8 cellular contexts compared by ENCODE assay signal in the genomic region with DNA sequence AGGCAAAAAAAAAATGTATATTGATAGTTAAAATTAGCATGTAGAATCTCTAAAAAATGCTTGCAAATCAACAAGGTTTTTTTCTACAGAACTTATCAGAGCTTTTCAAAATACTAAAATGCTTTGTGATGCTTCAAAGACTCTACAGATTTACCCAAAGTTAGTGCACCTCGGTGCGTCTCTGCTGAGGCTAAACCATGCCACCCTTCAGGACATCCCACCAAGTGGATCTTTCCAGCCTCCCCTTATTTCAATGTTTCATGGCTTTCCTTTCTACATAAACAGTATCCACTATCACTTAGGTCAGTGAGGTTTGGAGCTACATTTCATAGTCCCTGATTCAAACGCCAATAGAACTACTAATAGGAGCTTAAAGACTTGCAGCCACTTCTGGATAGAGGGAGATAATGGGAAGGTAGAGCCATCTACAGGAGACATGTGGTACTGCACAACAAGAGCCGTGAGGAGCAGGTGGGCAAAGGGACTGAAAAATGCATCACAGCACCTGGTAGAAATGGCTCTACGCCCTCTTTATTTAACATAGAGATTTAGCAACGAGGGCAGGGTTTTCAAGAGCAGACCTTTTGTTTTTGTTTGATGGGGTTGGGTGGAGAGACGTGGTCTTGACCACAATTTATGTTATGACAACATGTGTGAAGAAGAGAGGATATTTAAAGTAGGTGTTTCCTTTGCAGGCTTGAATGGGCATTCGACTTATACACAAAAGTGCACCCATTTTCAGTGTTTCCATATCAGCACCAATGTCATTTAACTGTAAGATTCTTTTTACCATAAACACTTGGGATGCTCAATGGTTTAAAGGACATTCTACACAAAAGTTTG. TPM values are rescaled to one million over a fixed set of nuclear protein-coding genes. Genes with fewer than 3 reads are reported as not detected.
A peak's percentile ranks its signal among the peaks of the same experiment; 100 is the strongest.
DNase-seq lines count a peak whose midpoint lies in the region; ATAC-seq, FAIRE-seq and TF ChIP-seq lines count a peak whose summit lies in the region.

No MANE protein-coding gene starts in this region.

- H3K9me3 ChIP-seq in OCI-LY1 (ENCODE audit: low read length) (no peaks in the 10 kb centered on the region), GM12878 (replicated peaks; ENCODE audit: control insufficient read depth, insufficient read depth, low read length) (no peaks in the 10 kb centered on the region), spleen (no peaks in the 10 kb centered on the region)
- H3K9me3 ChIP-seq in effector memory CD4-positive, alpha-beta T cell (ENCODE audit: control insufficient read depth, low read length) = no peaks in the 10 kb centered on the region

- POLR2A ChIA-PET in GM12878 (lab: Charles Lee) = no interaction called here

- H3K4me2 ChIP-seq in OCI-LY1 (ENCODE audit: low read length) (no peak overlapping the region), GM12878 (ENCODE audit: control insufficient read depth, insufficient read depth) (no peak overlapping the region)

- FAIRE-seq in GM12878 (lab: Jason Lieb, UNC) = peak; percentile 97

- H3K4me3 ChIP-seq in OCI-LY1 (ENCODE audit: low read depth, low read length, poor library complexity, severe bottlenecking) (no peak overlapping the region), GM12878 (no peak overlapping the region), spleen (no peak overlapping the region)
- H3K4me3 ChIP-seq in effector memory CD4-positive, alpha-beta T cell (ENCODE audit: insufficient read depth, low read depth, low read length, poor library complexity, severe bottlenecking) = no peak overlapping the region

- ATAC-seq in GM18907 (IDR thresholded peaks at IDR 0.05; ENCODE audit: unreplicated experiment) (peak; percentile 65), GM12878 (peak; percentile 90)

- H4K20me1 ChIP-seq in OCI-LY1 (ENCODE audit: insufficient read depth, low read length) (no peaks in the 10 kb centered on the region), GM12878 (ENCODE audit: control insufficient read depth, insufficient read depth) (no peaks in the 10 kb centered on the region)

- TF ChIP-seq POLR2A in GM12878 (IDR thresholded peaks at IDR 0.05; ENCODE audit: low read depth, low read length) = no peak
- no peak for TF ChIP-seq POLR2A in spleen (IDR thresholded peaks at IDR 0.05)

- DNase-seq in COLO668 (lab: John Stamatoyannopoulos, UW; ENCODE audit: unreplicated experiment) (peak; percentile 26), HS-27A (ENCODE audit: low read depth) (peak; percentile 36), GM12878 (ENCODE audit: low read depth, low spot score) (no peak), iPS-NIHi11 (ENCODE audit: low spot score) (peak; percentile 75), spleen (no peak)
- no peak for DNase-seq in effector memory CD4-positive, alpha-beta T cell

- CTCF ChIA-PET in GM12878 (lab: Yijun Ruan, JAX) = interaction anchor here (0.6 to 2.1 kb wide), 25 partner anchors 8 to 1629 kb away, joined by 3 to 45 read pairs (median 5); no protein-coding TSS in a partner anchor

- RAD21 ChIA-PET in GM12878 (lab: Charles Lee; ENCODE audit: unreplicated experiment) = interaction anchor here (0.6 to 2.7 kb wide), 10 partner anchors 14 to 993 kb away, joined by 3 to 23 read pairs (median 4); no protein-coding TSS in a partner anchor

- no peaks in the 10 kb centered on the region for H3K9me2 ChIP-seq in OCI-LY1 (ENCODE audit: low read depth, low read length)

- no peaks in the 10 kb centered on the region for H3K4me1 ChIP-seq in OCI-LY1 (ENCODE audit: insufficient read depth, low read length, severe bottlenecking)
- no peaks in the 10 kb centered on the region for H3K4me1 ChIP-seq in GM12878 (ENCODE audit: control insufficient read depth, insufficient read depth, low read length)
- no peaks in the 10 kb centered on the region for H3K4me1 ChIP-seq in spleen
- no peaks in the 10 kb centered on the region for H3K4me1 ChIP-seq in effector memory CD4-positive, alpha-beta T cell (ENCODE audit: control insufficient read depth, insufficient read depth, low read length, poor library complexity, severe bottlenecking)

- BruUV-seq in GM12878 (replicated peaks; lab: Mats Ljungman, UMichigan) = no TSS peak

- H3F3A ChIP-seq in OCI-LY1 (ENCODE audit: insufficient read depth, low read length) = no peaks in the 10 kb centered on the region

- no peak overlapping the region for H2AFZ ChIP-seq in OCI-LY1 (ENCODE audit: low read length)
- no peak overlapping the region for H2AFZ ChIP-seq in GM12878 (ENCODE audit: control insufficient read depth, low read depth, low read length)

- TF ChIP-seq CTCF in OCI-LY1 (IDR thresholded peaks at IDR 0.05; ENCODE audit: low read length) = peak; percentile 97
- TF ChIP-seq CTCF in GM12878 (IDR thresholded peaks at IDR 0.05 in 2 of 3, conservative IDR thresholded peaks at IDR 0.05 in 1 of 3; ENCODE audit: control insufficient read depth in 2 of 3, extremely low read depth in 1 of 3, insufficient read depth in 1 of 3, low read depth in 3 of 3, low read length in 3 of 3) = peak; percentile 83 to 91 (median 91)
- TF ChIP-seq CTCF in spleen (IDR thresholded peaks at IDR 0.05 in 8 of 11, conservative IDR thresholded peaks at IDR 0.05 in 3 of 11) = peak in 10 of 11 experiments; percentile 53 to 89 (median 80)

- 25% methylated on average over 8 of the region's 8 CpGs for WGBS in GM12878 (ENCODE audit: insufficient coverage, insufficient replicate concordance, low lambda C conversion rate, missing lambda C conversion rate)
- WGBS in spleen, 5 donors = 27 to 29% (median 28%) methylated on average over 8 of the region's 8 CpGs

- peak; percentile 87 for TF ChIP-seq RAD21 in GM12878 (IDR thresholded peaks at IDR 0.05; ENCODE audit: insufficient read depth, low read depth, low read length)

- no peak overlapping the region for H3K27ac ChIP-seq in OCI-LY1 (ENCODE audit: low read depth, low read length, poor library complexity, severe bottlenecking)
- H3K27ac ChIP-seq in GM12878 (ENCODE audit: control insufficient read depth, insufficient read depth) = no peak overlapping the region
- H3K27ac ChIP-seq in spleen = no peak overlapping the region
- H3K27ac ChIP-seq in effector memory CD4-positive, alpha-beta T cell (ENCODE audit: insufficient read depth, low read length, poor library complexity, severe bottlenecking) = no peak overlapping the region

- H3K79me2 ChIP-seq in OCI-LY1 (ENCODE audit: insufficient read depth, low read length) (no peaks in the 10 kb centered on the region), GM12878 (ENCODE audit: control insufficient read depth, insufficient read depth, low read length) (no peaks in the 10 kb centered on the region)

- H3K9ac ChIP-seq in OCI-LY1 (ENCODE audit: low read length) (no peak overlapping the region), GM12878 (ENCODE audit: control insufficient read depth, insufficient read depth, low read length) (no peak overlapping the region)

- H3K36me3 ChIP-seq in OCI-LY1 (ENCODE audit: insufficient read depth, low read length) (no peaks in the 10 kb centered on the region), GM12878 (ENCODE audit: control insufficient read depth in 2 of 2, insufficient read depth in 2 of 2, low read length in 1 of 2) (no peaks in the 10 kb centered on the region), spleen (no peaks in the 10 kb centered on the region)
- no peaks in the 10 kb centered on the region for H3K36me3 ChIP-seq in effector memory CD4-positive, alpha-beta T cell (ENCODE audit: control insufficient read depth, insufficient read depth, low read length)

- SMC1A ChIA-PET in GM12878 (lab: Charles Lee; ENCODE audit: uncharacterized antibody, unreplicated experiment) = interaction anchor here (0.7 to 1.6 kb wide), 10 partner anchors 8 to 993 kb away, joined by 3 to 7 read pairs (median 3); no protein-coding TSS in a partner anchor

- intact Hi-C loops in GM12878 (cut with micrococcal nuclease; ENCODE audit: unreplicated experiment) = loop anchor here (1.0 to 5.0 kb wide), 3 partner anchors 243 to 991 kb away; no protein-coding TSS in a partner anchor
- intact Hi-C loops in spleen (cut with DNase I; ENCODE audit: low total_unique reads) = loop anchor here (10.0 kb wide), 2 partner anchors 699 to 999 kb away; no protein-coding TSS in a partner anchor

- in situ Hi-C loops in GM12878 (cut with MboI) = loop anchor here (10.0 kb wide), 1 partner anchor 239 kb away; no protein-coding TSS in a partner anchor

- H3K27me3 ChIP-seq in OCI-LY1 (ENCODE audit: insufficient read depth, low read length) = no peaks in the 10 kb centered on the region
- peaks cover 2 to 3% of the 10 kb centered on the region in 2 experiments; a peak in 3 of 4 replicates for H3K27me3 ChIP-seq in GM12878 (replicated peaks in 1 of 2; ENCODE audit: control insufficient read depth in 2 of 2, insufficient read depth in 2 of 2, low read length in 1 of 2)
- peaks cover 0 to 5% (median 0%) of the 10 kb centered on the region in 7 donors for H3K27me3 ChIP-seq in spleen (replicated peaks in 1 of 7)
- H3K27me3 ChIP-seq in effector memory CD4-positive, alpha-beta T cell (replicated peaks; ENCODE audit: control insufficient read depth, insufficient read depth, low read length, poor library complexity, severe bottlenecking) = no peaks in the 10 kb centered on the region

- no peak for TF ChIP-seq EP300 in GM12878 (IDR thresholded peaks at IDR 0.05; ENCODE audit: borderline replicate concordance in 1 of 2, control insufficient read depth in 1 of 2, low read depth in 2 of 2, low read length in 2 of 2)

TF ChIP-seq in GM12878, 131 proteins besides CTCF, POLR2A, EP300 and RAD21 (continues in another document):
- no peak for TF ChIP-seq SRF (IDR thresholded peaks at IDR 0.05; ENCODE audit: low read depth in 2 of 2, low read length in 2 of 2)
- no peak for TF ChIP-seq EZH2 (IDR thresholded peaks at IDR 0.05; ENCODE audit: borderline replicate concordance, control insufficient read depth, low read depth, low read length)
- no peak for TF ChIP-seq ZNF384 (IDR thresholded peaks at IDR 0.05; ENCODE audit: borderline replicate concordance, low read depth, low read length)
- peak; percentile 56 for TF ChIP-seq SMC3 (IDR thresholded peaks at IDR 0.05; ENCODE audit: borderline replicate concordance, low read length)
- no peak for TF ChIP-seq HDGF (IDR thresholded peaks at IDR 0.05)

RNA-seq across cellular contexts. Expression of a gene that starts 56.1 kb away (rescaled TPM):
- total RNA-seq in GM12878 (2013; cell fraction: nucleolus; rRNA removed) = not detected in 2 replicates
- total RNA-seq in GM12878 (2014; rRNA removed) (not detected in 2 replicates), GM12878 (2014; rRNA removed; fragmentation: Illumina TruSeq; extraction: Trizol) (not detected in 2 replicates), GM12878 (2021) (not detected in 2 replicates), spleen (not detected)
- not detected for polyA plus RNA-seq in GM12878 (2011; ENCODE audit: low read depth)
- polyA plus RNA-seq in GM12878 (2011; rRNA removed) (not detected in 2 replicates), GM12878 (2014; fragmentation: Illumina TruSeq; extraction: Trizol) (not detected in 2 replicates), GM12878 (2014; fragmentation: Nextera tagmentation; extraction: Ambion mirVana) (not detected), GM12878 (2014; rRNA removed) (not detected in 2 replicates), GM12878 (2016; fragmentation: Nextera tagmentation; extraction: Ambion mirVana) (not detected), spleen (not detected)
- not detected in 2 replicates for polyA plus RNA-seq in GM12878 (2011; cell fraction: cytosol; rRNA removed)
- not detected in 2 replicates for polyA plus RNA-seq in GM12878 (2011; cell fraction: nucleus; rRNA removed)
- not detected in 2 replicates for polyA plus RNA-seq in GM12878 (2012)
- not detected in 2 replicates for polyA minus RNA-seq in GM12878 (2011; rRNA and poly(A)+ RNA removed)
- not detected in 2 replicates for polyA minus RNA-seq in GM12878 (2011; cell fraction: cytosol; rRNA and poly(A)+ RNA removed)
- polyA minus RNA-seq in GM12878 (2011; cell fraction: nucleus; rRNA and poly(A)+ RNA removed) = not detected in 2 replicates

Comparison
In these comparisons a context has a peak if more than half of its experiments do, and no peak if none do; other contexts are left out.
1. DNase-seq: peak in COLO668 (single experiment), HS-27A (single experiment) and iPS-NIHi11 (single experiment); none in GM12878 (single experiment), spleen (single experiment) and effector memory CD4-positive, alpha-beta T cell (0 of 3).
2. Peak in every context shown above with its lines, with median percentiles within 50 percentile points of each other: CTCF ChIP-seq.